Comparison of ENCODE assay signal across 1 cellular context in the genomic region with DNA sequence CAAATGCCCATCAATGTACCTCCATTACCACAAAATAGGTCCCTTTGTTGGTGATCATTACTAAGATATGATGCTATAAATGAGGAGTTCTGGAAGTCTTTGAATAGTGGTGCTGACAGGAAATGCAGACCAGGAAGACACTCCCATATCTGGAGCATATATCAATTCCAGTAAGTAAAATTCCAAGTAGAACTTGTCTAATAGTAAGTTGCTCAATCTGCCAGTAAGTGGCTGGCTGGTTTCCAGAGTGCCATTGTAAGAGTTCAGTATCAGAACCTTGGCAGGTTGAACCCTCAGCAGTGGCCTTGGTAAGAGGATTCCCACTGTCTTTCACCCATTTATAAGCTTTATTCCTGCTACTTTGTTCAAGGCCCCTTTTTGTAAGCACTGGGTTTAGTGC.
TF ChIP-seq lines count a peak whose summit lies in the region.

No MANE protein-coding gene starts in this region.

TF ChIP-seq in SK-N-SH, 30 proteins besides CTCF, POLR2A, EP300 and RAD21 (continued from another document):
- TF ChIP-seq, protein P1, sequence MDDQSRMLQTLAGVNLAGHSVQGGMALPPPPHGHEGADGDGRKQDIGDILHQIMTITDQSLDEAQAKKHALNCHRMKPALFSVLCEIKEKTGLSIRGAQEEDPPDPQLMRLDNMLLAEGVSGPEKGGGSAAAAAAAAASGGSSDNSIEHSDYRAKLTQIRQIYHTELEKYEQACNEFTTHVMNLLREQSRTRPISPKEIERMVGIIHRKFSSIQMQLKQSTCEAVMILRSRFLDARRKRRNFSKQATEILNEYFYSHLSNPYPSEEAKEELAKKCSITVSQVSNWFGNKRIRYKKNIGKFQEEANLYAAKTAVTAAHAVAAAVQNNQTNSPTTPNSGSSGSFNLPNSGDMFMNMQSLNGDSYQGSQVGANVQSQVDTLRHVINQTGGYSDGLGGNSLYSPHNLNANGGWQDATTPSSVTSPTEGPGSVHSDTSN (IDR thresholded peaks at IDR 0.05) = 0 out of 2 replicates have a peak, but pooled peaks have one; percentile 7
- no peak for TF ChIP-seq EZH2phosphoT487 (IDR thresholded peaks at IDR 0.05; ENCODE audit: borderline replicate concordance, low read depth)
